In the genomic region with DNA sequence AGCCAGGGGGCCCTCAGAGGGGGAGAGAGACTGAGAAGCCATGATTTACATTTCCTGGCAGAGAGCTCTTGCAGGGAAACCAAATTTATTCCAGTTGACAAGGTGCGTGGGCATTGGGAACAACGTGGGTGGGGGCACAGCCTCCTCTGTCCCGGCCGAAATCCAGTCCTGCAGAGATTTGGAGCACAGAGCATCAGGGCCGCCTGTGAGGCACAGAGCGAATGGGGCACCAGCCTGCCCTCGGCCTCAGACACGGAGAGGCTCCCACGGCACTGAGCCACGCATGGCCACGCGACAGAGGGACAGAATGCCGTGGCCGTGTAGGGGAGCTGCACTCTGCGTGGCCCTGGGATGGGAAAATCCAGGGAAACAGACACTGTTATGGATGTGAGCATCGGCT, we compare ENCODE assay signal across 18 cellular contexts. TPM values are rescaled to one million over a fixed set of nuclear protein-coding genes. Genes with fewer than 3 reads are reported as not detected.
"Had no signal": no experiment of that assay in that cellular context is flagged by ENCODE, and none has a peak within 500 bp of the region (broad histone marks: within the 10 kb centered on the region; RNA-seq: fewer than 3 reads in every experiment).

No MANE protein-coding gene starts in this region.

- H3K9me3 ChIP-seq: gastrocnemius medialis, mucosa of descending colon, SK-N-SH, tibial nerve had no signal

- H3K4me1 ChIP-seq: gastrocnemius medialis had no signal

- H3K27me3 ChIP-seq: tibial nerve had no signal

- H3K27ac ChIP-seq: gastrocnemius medialis, VCaP had no signal

- H3K9ac ChIP-seq: SK-N-SH had no signal

- ATAC-seq: activated naive CD4-positive, alpha-beta T cell treated with anti-CD3 and anti-CD28 coated beads, Interleukin-2, amount 50 U/mL, for 72 hours; activated T-cell treated with anti-CD3 and anti-CD28 coated beads, Interleukin-2, amount 50 U/mL, for 4 hours; gastrocnemius medialis; sciatic nerve had no signal

- H3K4me3 ChIP-seq: gastrocnemius medialis, tibial nerve had no signal

- DNase-seq: activated CD4-positive, alpha-beta memory T cell treated with anti-CD3 and anti-CD28 coated beads for 36 hours; activated effector memory CD4-positive, alpha-beta T cell treated with anti-CD3 and anti-CD28 coated beads, Interleukin-2, amount 50 U/mL, for 16 hours; activated T-cell treated with anti-CD3 and anti-CD28 coated beads, Interleukin-2, amount 50 U/mL, for 4 hours; gastrocnemius medialis; hippocampal formation; SK-N-SH; T-helper 1 cell had no signal

- H3K36me3 ChIP-seq: gastrocnemius medialis, tibial nerve had no signal

RNA-seq across cellular contexts. Expression of a gene that starts 44.4 kb away (rescaled TPM):
- total RNA-seq: activated CD4-positive, alpha-beta memory T cell treated with anti-CD3 and anti-CD28 coated beads for 36 hours; activated naive CD4-positive, alpha-beta T cell treated with anti-CD3 and anti-CD28 coated beads, Interleukin-2, amount 50 U/mL, for 72 hours; activated T-cell treated with anti-CD3 and anti-CD28 coated beads, Interleukin-2, amount 50 U/mL, for 4 hours; bronchial epithelial cell; endothelial cell of umbilical vein; fibroblast of lung; lung microvascular endothelial cell; tibial nerve had no signal
- polyA plus RNA-seq: endothelial cell of umbilical vein, fibroblast of lung, neural cell, SK-N-SH had no signal

RNA-seq across cellular contexts. Expression of a gene that starts 55.2 kb away (rescaled TPM):
- total RNA-seq: activated CD4-positive, alpha-beta memory T cell treated with anti-CD3 and anti-CD28 coated beads for 36 hours; activated naive CD4-positive, alpha-beta T cell treated with anti-CD3 and anti-CD28 coated beads, Interleukin-2, amount 50 U/mL, for 72 hours; endothelial cell of umbilical vein; fibroblast of lung; gastrocnemius medialis; lung microvascular endothelial cell; sciatic nerve; subcutaneous adipose tissue; tibial nerve had no signal
- polyA plus RNA-seq: endothelial cell of umbilical vein, fibroblast of lung, neural cell, SK-N-SH had no signal
